In the genomic region with DNA sequence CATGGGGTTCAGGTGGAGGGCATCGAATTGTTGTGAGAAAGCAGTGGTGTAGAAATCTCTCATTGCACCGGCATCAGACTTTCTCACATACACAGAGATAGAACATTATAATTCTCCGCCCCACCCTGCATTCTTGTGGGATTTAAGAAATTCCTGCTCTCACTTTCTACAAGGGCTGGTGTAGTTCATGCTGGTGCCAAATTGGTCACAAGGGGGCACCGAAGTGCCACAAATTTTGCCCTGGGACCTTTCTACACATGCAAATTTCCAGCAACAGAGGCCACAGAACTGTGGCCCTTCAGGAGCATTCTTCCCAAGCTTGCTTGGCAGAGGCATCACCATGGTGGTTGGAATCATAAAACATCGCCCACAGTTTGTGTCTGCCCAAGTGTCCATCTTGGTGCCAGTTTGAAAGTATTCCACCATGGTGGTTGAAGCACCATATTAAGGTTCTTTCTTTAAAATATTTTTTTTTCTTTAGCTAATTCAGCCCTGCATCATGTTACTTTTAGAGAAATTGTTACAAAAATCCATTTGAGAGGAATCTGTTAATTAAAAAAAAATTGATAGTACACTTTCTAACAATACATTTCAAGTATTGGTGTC, we compare ENCODE assay signal across 8 cellular contexts.
DNase-seq lines count a peak whose midpoint lies in the region; ATAC-seq and TF ChIP-seq lines count a peak whose summit lies in the region.

No MANE protein-coding gene starts in this region.

- DNase-seq in NCI-H524 (lab: John Stamatoyannopoulos, UW) (peak; percentile 80 to 87), NCI-H524 treated with DMSO at 0.1 percent for 48 hours (lab: John Stamatoyannopoulos, UW) (no peak), HS-5 (ENCODE audit: low read depth) (peak; percentile 39), PC-9 (peak; percentile 67 to 75), cerebellar cortex (ENCODE audit: low spot score) (peak; percentile 37), lung microvascular endothelial cell (ENCODE audit: low read depth in 2 of 2) (peak; percentile 37 to 46), NK-92 (lab: John Stamatoyannopoulos, UW; ENCODE audit: unreplicated experiment) (no peak)

- no peaks in the 10 kb centered on the region for H3K4me1 ChIP-seq in PC-9 (replicated peaks; ENCODE audit: insufficient read depth)

- ATAC-seq in GM21367 (IDR thresholded peaks at IDR 0.05; ENCODE audit: unreplicated experiment): peak; percentile 86

- peak; percentile 72 for TF ChIP-seq CTCF in PC-9 (conservative IDR thresholded peaks at IDR 0.05)

- POLR2A ChIA-PET in PC-9 (lab: Charles Lee; ENCODE audit: unreplicated experiment): no interaction called here

- intact Hi-C loops in PC-9 (cut with micrococcal nuclease; ENCODE audit: unreplicated experiment): loop anchor here (1.0 to 10.0 kb wide), 3 partner anchors 191 to 1820 kb away; no protein-coding TSS in a partner anchor

- no peak overlapping the region for H3K4me2 ChIP-seq in PC-9

- no TSS peak for BruUV-seq in PC-9 (replicated peaks; lab: Mats Ljungman, UMichigan)

- CTCF ChIA-PET in PC-9 (lab: Charles Lee): interaction anchor here (0.6 kb wide), 1 partner anchor 1820 kb away, joined by 3 read pairs; no protein-coding TSS in a partner anchor

- no peaks in the 10 kb centered on the region for H3F3A ChIP-seq in PC-9 (ENCODE audit: insufficient read depth, low read depth)

- H3K4me3 ChIP-seq in PC-9: no peak overlapping the region

- H3K9me2 ChIP-seq in PC-9 (ENCODE audit: insufficient read depth): no peaks in the 10 kb centered on the region

- no peaks in the 10 kb centered on the region for H3K9me3 ChIP-seq in PC-9 (ENCODE audit: insufficient read depth, low read depth)

- H4K20me1 ChIP-seq in PC-9 (ENCODE audit: insufficient read depth): no peaks in the 10 kb centered on the region

- no peak overlapping the region for H2AFZ ChIP-seq in PC-9

- no peak overlapping the region for H3K27ac ChIP-seq in PC-9

- H3K27me3 ChIP-seq in PC-9 (ENCODE audit: insufficient read depth, low read depth): no peaks in the 10 kb centered on the region

- no peaks in the 10 kb centered on the region for H3K36me3 ChIP-seq in PC-9 (ENCODE audit: low read depth)

- H3K79me2 ChIP-seq in PC-9 (ENCODE audit: low read depth): no peaks in the 10 kb centered on the region

Comparison
In these comparisons a context has a peak if more than half of its experiments do, and no peak if none do; other contexts are left out.
1. DNase-seq: peak in NCI-H524 (2 of 2), HS-5 (single experiment), PC-9 (2 of 2), cerebellar cortex (single experiment) and lung microvascular endothelial cell (2 of 2); none in NCI-H524 treated with DMSO at 0.1 percent for 48 hours (single experiment) and NK-92 (single experiment).